In the genomic region with DNA sequence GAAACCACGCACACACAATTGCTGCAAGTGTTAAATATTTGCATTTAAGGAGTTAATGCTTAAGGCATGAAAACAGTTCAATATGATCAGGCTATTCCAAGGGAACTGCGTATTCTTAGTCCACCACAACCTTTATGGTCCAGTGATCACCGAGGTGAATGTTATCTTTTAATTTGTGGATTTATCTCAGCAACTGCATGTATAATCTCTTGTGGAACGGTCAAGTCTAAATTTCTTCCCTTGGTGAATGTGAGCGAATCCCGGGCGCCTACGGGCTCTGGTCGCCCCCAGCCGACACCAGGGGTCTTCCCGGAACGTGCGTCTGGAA, we compare ENCODE assay signal across 8 cellular contexts. TPM values are rescaled to one million over a fixed set of nuclear protein-coding genes. Genes with fewer than 3 reads are reported as not detected.
A peak's percentile ranks its signal among the peaks of the same experiment; 100 is the strongest.
DNase-seq lines count a peak whose midpoint lies in the region; ATAC-seq and TF ChIP-seq lines count a peak whose summit lies in the region.

No MANE protein-coding gene starts in this region.

- 4% methylated on average over 13 of the region's 13 CpGs for WGBS in prostate gland

- H3K4me3 ChIP-seq in GM06990 (replicated peaks; ENCODE audit: low read depth, low read length) (peak overlapping the region; percentile 81), RWPE2 (ENCODE audit: severe bottlenecking) (peak overlapping the region; percentile 48), fibroblast of mammary gland (ENCODE audit: control insufficient read depth, low read depth, low read length) (peak overlapping the region; percentile 59), prostate gland (peak overlapping the region; percentile 53 to 72)

- no peak overlapping the region for H3K27ac ChIP-seq in RWPE2 (ENCODE audit: poor library complexity, severe bottlenecking)
- H3K27ac ChIP-seq in prostate gland = peak overlapping the region; percentile 24 to 80

- peaks cover 3% of the 10 kb centered on the region for H3K4me1 ChIP-seq in RWPE2 (ENCODE audit: insufficient read depth, poor library complexity, severe bottlenecking)
- H3K4me1 ChIP-seq in prostate gland (replicated peaks) = no peaks in the 10 kb centered on the region

- intact Hi-C loops in prostate gland (cut with DNase I) = no loop called here
- intact Hi-C loops in sciatic nerve (cut with DNase I) = no loop called here

- no peaks in the 10 kb centered on the region for H3K36me3 ChIP-seq in GM06990 (ENCODE audit: control insufficient read depth, insufficient read depth, low read length)
- H3K36me3 ChIP-seq in RWPE2 (ENCODE audit: low read depth) = peaks cover 7% of the 10 kb centered on the region
- H3K36me3 ChIP-seq in prostate gland = no peaks in the 10 kb centered on the region

- H3K9me3 ChIP-seq in RWPE2 (ENCODE audit: severe bottlenecking) = no peaks in the 10 kb centered on the region
- H3K9me3 ChIP-seq in prostate gland = no peaks in the 10 kb centered on the region

- ATAC-seq in RWPE2 (ENCODE audit: low read depth) = no peak
- ATAC-seq in sciatic nerve = no peak
- ATAC-seq in HG02981 (IDR thresholded peaks at IDR 0.05; ENCODE audit: unreplicated experiment) = no peak

- TF ChIP-seq POLR2A in prostate gland (IDR thresholded peaks at IDR 0.05) = no peak

- TF ChIP-seq CTCF in GM06990 (IDR thresholded peaks at IDR 0.05; ENCODE audit: insufficient read depth, low read length, poor library complexity, severe bottlenecking) (no peak), RWPE2 (IDR thresholded peaks at IDR 0.05; ENCODE audit: poor library complexity, severe bottlenecking) (no peak), fibroblast of mammary gland (conservative IDR thresholded peaks at IDR 0.05; ENCODE audit: control insufficient read depth, insufficient read depth, low read depth, low read length) (no peak), prostate gland (IDR thresholded peaks at IDR 0.05) (no peak)

- H3K27me3 ChIP-seq in GM06990 (replicated peaks; ENCODE audit: control insufficient read depth, insufficient read depth, low read length) = no peaks in the 10 kb centered on the region; the same call in 1 of the 2 replicates
- peaks cover 3% of the 10 kb centered on the region for H3K27me3 ChIP-seq in RWPE2 (ENCODE audit: insufficient read depth, poor library complexity, severe bottlenecking)
- no peaks in the 10 kb centered on the region for H3K27me3 ChIP-seq in prostate gland (replicated peaks; ENCODE audit: insufficient read depth)

- no peak for DNase-seq in GM06990 (ENCODE audit: extremely low read depth, insufficient read length)
- DNase-seq in RWPE2 (ENCODE audit: low spot score) = no peak
- DNase-seq in fibroblast of mammary gland (ENCODE audit: low read depth) = no peak
- DNase-seq in prostate gland (ENCODE audit: low spot score) = no peak
- no peak for DNase-seq in sciatic nerve (ENCODE audit: low spot score)
- no peak for DNase-seq in stimulated activated naive CD4-positive, alpha-beta T cell (lab: John Stamatoyannopoulos, UW)
- DNase-seq in GM19238 (ENCODE audit: insufficient read length, low spot score) = no peak

RNA-seq across cellular contexts. Expression of a gene that starts 1.0 kb away (rescaled TPM):
- total RNA-seq in prostate gland = 1 to 10 TPM; 3.3 to 4.0 TPM
- 1.4 TPM for total RNA-seq in sciatic nerve

RNA-seq across cellular contexts. Expression of a gene that starts 27.6 kb away (rescaled TPM):
- total RNA-seq in prostate gland (10 to 100 TPM; 10.7 to 28.9 TPM), sciatic nerve (16.4 TPM)

RNA-seq across cellular contexts. Expression of a gene that starts 27.8 kb away (rescaled TPM):
- total RNA-seq in prostate gland (10 to 100 TPM; 24.5 to 43.3 TPM), sciatic nerve (39.3 TPM)
